Comparison of ENCODE assay signal across 9 cellular contexts in the genomic region with DNA sequence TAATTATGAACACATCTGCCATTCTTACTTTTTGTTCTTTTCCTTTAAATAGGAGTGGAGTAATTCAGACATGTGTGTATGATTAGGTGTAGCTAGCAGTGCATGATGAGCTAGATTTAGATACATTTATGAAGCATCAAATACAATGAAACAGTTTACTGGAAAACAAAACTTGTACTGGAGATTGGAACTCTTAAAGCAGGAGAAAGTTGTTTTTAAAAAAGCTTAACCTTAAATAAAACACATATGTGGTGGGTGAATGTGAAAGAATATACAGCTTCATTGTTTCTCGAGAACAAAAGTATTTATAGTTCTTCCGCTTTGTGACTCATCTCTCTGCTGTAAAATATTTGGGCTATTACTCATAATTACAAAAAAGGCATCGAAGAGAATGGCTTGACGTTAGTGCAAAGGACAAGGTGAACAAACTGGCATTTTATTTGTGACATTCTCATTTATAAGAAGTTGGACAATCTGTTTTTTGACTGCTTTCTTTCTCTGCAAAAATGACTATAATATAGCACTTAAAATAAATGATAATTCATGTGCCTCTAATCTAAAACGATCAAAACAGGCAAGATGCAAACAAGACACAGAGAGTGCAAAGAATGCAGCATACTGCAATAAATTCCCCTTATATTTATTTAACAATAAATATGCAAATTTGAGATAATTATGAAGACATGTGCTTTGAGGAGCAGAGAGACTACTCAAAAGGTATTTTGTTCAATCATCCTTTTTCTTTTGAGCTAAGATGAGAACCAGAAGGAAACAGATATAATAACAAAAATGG.
DNase-seq lines count a peak whose midpoint lies in the region; ATAC-seq and TF ChIP-seq lines count a peak whose summit lies in the region.
"Had no signal": no experiment of that assay in that cellular context is flagged by ENCODE, and none has a peak within 500 bp of the region (broad histone marks: within the 10 kb centered on the region; RNA-seq: fewer than 3 reads in every experiment).

No MANE protein-coding gene starts in this region.

- H3K9me3 ChIP-seq in heart right ventricle (peaks cover 0 to 7% (median 0%) of the 10 kb centered on the region in 11 donors), breast epithelium (no peaks in the 10 kb centered on the region)

- no peaks in the 10 kb centered on the region for H3K36me3 Mint-ChIP-seq in stimulated activated memory B cell treated with anti-CD40 and anti-IgM and Interleukin-4, amounts not matched to agents 10 μg/mL and 1 μg/mL and 100 μg/mL, for 72 hours

- H3K27me3 ChIP-seq in heart right ventricle (no peaks in the 10 kb centered on the region), breast epithelium (no peaks in the 10 kb centered on the region)

- TF ChIP-seq CTCF in heart right ventricle (IDR thresholded peaks at IDR 0.05) (no peak), breast epithelium (IDR thresholded peaks at IDR 0.05) (no peak)

- intact Hi-C loops in heart right ventricle (cut with DNase I) (loop anchor here in 3 of 10 donors (5.0 to 10.0 kb wide), 3 partner anchors 54 to 1048 kb away; a partner anchor contains a TSS), cardiac septum (cut with DNase I) (loop anchor here (10.0 kb wide), 1 partner anchor 1046 kb away; a partner anchor contains a TSS), breast epithelium (cut with DNase I; ENCODE audit: low total_unique reads) (no loop called here)

- H3K4me1 ChIP-seq in heart right ventricle, result peaks cover 0 to 49% (median 29%) of the 10 kb centered on the region in 9 donors
- no peaks in the 10 kb centered on the region for H3K4me1 ChIP-seq in breast epithelium

- H3K9me3 Mint-ChIP-seq in stimulated activated memory B cell treated with anti-CD40 and anti-IgM and Interleukin-4, amounts not matched to agents 10 μg/mL and 1 μg/mL and 100 μg/mL, for 72 hours, result no peaks in the 10 kb centered on the region

- ATAC-seq in heart right ventricle, result peak in 6 of 8 donors; percentile 59 to 88 (median 78)
- ATAC-seq in HG03460 (IDR thresholded peaks at IDR 0.05; ENCODE audit: unreplicated experiment), result peak; percentile 82
- peak; percentile 64 for ATAC-seq in stimulated activated memory B cell treated with anti-CD40 and anti-IgM and Interleukin-4, amounts not matched to agents 10 μg/mL and 1 μg/mL and 100 μg/mL, for 72 hours

- no peak overlapping the region for H3K4me3 ChIP-seq in heart right ventricle
- H3K4me3 ChIP-seq in breast epithelium, result no peak overlapping the region

- TF ChIP-seq POLR2A in breast epithelium (IDR thresholded peaks at IDR 0.05), result no peak

- H3K27me3 Mint-ChIP-seq in stimulated activated memory B cell treated with anti-CD40 and anti-IgM and Interleukin-4, amounts not matched to agents 10 μg/mL and 1 μg/mL and 100 μg/mL, for 72 hours, result no peaks in the 10 kb centered on the region

- H3K27ac Mint-ChIP-seq in stimulated activated memory B cell treated with anti-CD40 and anti-IgM and Interleukin-4, amounts not matched to agents 10 μg/mL and 1 μg/mL and 100 μg/mL, for 72 hours, result peak overlapping the region; percentile 50

- WGBS in heart right ventricle, 2 donors, result 11 to 16% methylated on average over 5 of the region's 5 CpGs

- H3K36me3 ChIP-seq in heart right ventricle (no peaks in the 10 kb centered on the region), breast epithelium (no peaks in the 10 kb centered on the region)

- DNase-seq in heart right ventricle (no peak), cardiac septum (ENCODE audit: low spot score) (no peak), breast epithelium (ENCODE audit: low spot score in 2 of 2) (no peak), NCI-H1092 (lab: John Stamatoyannopoulos, UW) (no peak), iPS-NIHi7 (ENCODE audit: extremely low spot score) (no peak)
- no peak for DNase-seq in activated CD4-positive, CD25-positive, alpha-beta regulatory T cell (lab: John Stamatoyannopoulos, UW)

- H3K27ac ChIP-seq in heart right ventricle, result peak overlapping the region in 8 of 10 donors; percentile 25 to 62 (median 43)
- H3K27ac ChIP-seq in breast epithelium, result peak overlapping the region; percentile 23 to 37
- H3K27ac ChIP-seq: C4-2B had no signal

- H3K4me1 Mint-ChIP-seq in stimulated activated memory B cell treated with anti-CD40 and anti-IgM and Interleukin-4, amounts not matched to agents 10 μg/mL and 1 μg/mL and 100 μg/mL, for 72 hours, result peaks cover 41% of the 10 kb centered on the region

- peak overlapping the region; percentile 27 for H3K4me3 Mint-ChIP-seq in stimulated activated memory B cell treated with anti-CD40 and anti-IgM and Interleukin-4, amounts not matched to agents 10 μg/mL and 1 μg/mL and 100 μg/mL, for 72 hours
